ENCODE assay signal across 8 cellular contexts in the genomic region with DNA sequence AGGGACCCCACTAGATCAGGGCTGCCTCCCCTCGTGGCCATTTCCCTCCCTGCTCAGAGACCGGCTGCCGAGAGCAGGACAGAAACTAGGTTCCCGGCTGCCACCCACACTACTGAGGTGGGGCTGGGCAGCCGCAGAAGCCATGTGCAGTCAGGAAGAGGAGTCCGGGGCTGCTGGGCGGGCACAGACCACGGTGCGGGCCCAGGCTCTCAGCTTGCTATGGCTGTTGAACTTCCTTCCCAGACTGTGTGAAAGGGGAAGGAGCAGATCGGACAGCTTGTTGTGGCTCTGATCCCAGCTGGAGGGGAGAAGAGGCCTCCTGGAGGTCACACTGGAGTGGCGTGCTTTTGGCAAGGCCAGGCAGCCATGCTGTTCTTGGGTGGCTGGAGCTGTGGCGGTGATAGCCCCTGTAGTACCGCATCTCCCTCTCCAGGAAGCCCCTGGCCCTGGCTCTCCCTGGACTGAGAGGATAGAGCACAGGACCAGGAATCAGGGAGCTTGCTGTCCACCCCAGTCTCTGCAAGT. TPM values are rescaled to one million over a fixed set of nuclear protein-coding genes. Genes with fewer than 3 reads are reported as not detected.
DNase-seq lines count a peak whose midpoint lies in the region; ATAC-seq, FAIRE-seq and TF ChIP-seq lines count a peak whose summit lies in the region.

No MANE protein-coding gene starts in this region.

- peak overlapping the region; percentile 11 for H2AFZ ChIP-seq in GM12878 (ENCODE audit: control insufficient read depth, low read depth, low read length)

- peak overlapping the region; percentile 77 for H3K4me2 ChIP-seq in GM12878 (ENCODE audit: control insufficient read depth, insufficient read depth)

- no peak for TF ChIP-seq CTCF in GM12878 (IDR thresholded peaks at IDR 0.05 in 2 of 3, conservative IDR thresholded peaks at IDR 0.05 in 1 of 3; ENCODE audit: control insufficient read depth in 2 of 3, extremely low read depth in 1 of 3, insufficient read depth in 1 of 3, low read depth in 3 of 3, low read length in 3 of 3)
- no peak for TF ChIP-seq CTCF in transverse colon (IDR thresholded peaks at IDR 0.05)

- BruUV-seq in GM12878 (replicated peaks; lab: Mats Ljungman, UMichigan), result no TSS peak

- no peaks in the 10 kb centered on the region for H3K9me3 ChIP-seq in KOPT-K1 (ENCODE audit: insufficient read depth, low read length, poor library complexity, severe bottlenecking)
- H3K9me3 ChIP-seq in GM12878 (replicated peaks; ENCODE audit: control insufficient read depth, insufficient read depth, low read length), result no peaks in the 10 kb centered on the region
- H3K9me3 ChIP-seq in transverse colon, result no peaks in the 10 kb centered on the region

- peak; percentile 90 for DNase-seq in CD1c-positive myeloid dendritic cell (ENCODE audit: extremely low spot score)
- no peak for DNase-seq in GM12878 (ENCODE audit: low read depth, low spot score)
- DNase-seq in medulla oblongata (ENCODE audit: extremely low spot score), result peak; percentile 70
- DNase-seq in transverse colon, result peak; percentile 29
- no peak for DNase-seq in HPDE6-E6E7 (ENCODE audit: extremely low spot score)

- POLR2A ChIA-PET in GM12878 (lab: Charles Lee), result no interaction called here

- peaks cover 61% of the 10 kb centered on the region for H3K79me2 ChIP-seq in GM12878 (ENCODE audit: control insufficient read depth, insufficient read depth, low read length)

- H3K4me3 ChIP-seq in GM12878 (peak overlapping the region; percentile 54; the same call in 1 of the 2 replicates), transverse colon (no peak overlapping the region)

- no peak for TF ChIP-seq RAD21 in GM12878 (IDR thresholded peaks at IDR 0.05; ENCODE audit: insufficient read depth, low read depth, low read length)

- intact Hi-C loops in GM12878 (cut with micrococcal nuclease; ENCODE audit: unreplicated experiment) (no loop called here), transverse colon (cut with DNase I; ENCODE audit: low total_unique reads) (no loop called here)

- SMC1A ChIA-PET in GM12878 (lab: Charles Lee; ENCODE audit: uncharacterized antibody, unreplicated experiment), result interaction anchor here (2.3 kb wide), 1 partner anchor 11 kb away, joined by 8 read pairs; no protein-coding TSS in a partner anchor

- H3K27ac ChIP-seq in KOPT-K1 (ENCODE audit: low read depth, low read length, poor library complexity, severe bottlenecking) (peak overlapping the region; percentile 21), GM12878 (ENCODE audit: control insufficient read depth, insufficient read depth) (peak overlapping the region; percentile 4; the same call in 1 of the 2 replicates), transverse colon (peak overlapping the region; percentile 52 to 83 (median 58))

- ATAC-seq in GM12878 (peak; percentile 68), HG03439 (IDR thresholded peaks at IDR 0.05; ENCODE audit: unreplicated experiment) (no peak), HG02981 (IDR thresholded peaks at IDR 0.05; ENCODE audit: unreplicated experiment) (no peak)

- FAIRE-seq in GM12878 (lab: Jason Lieb, UNC), result no peak

- no peaks in the 10 kb centered on the region for H3K27me3 ChIP-seq in GM12878 (replicated peaks in 1 of 2; ENCODE audit: control insufficient read depth in 2 of 2, insufficient read depth in 2 of 2, low read length in 1 of 2)
- no peaks in the 10 kb centered on the region for H3K27me3 ChIP-seq in transverse colon

- H3K4me1 ChIP-seq in GM12878 (ENCODE audit: control insufficient read depth, insufficient read depth, low read length) (peaks cover 15% of the 10 kb centered on the region), transverse colon (peaks cover 47 to 82% (median 53%) of the 10 kb centered on the region in 4 donors)

- CTCF ChIA-PET in GM12878 (lab: Yijun Ruan, JAX), result no interaction called here

- WGBS in GM12878 (ENCODE audit: insufficient coverage, insufficient replicate concordance, low lambda C conversion rate, missing lambda C conversion rate), result 10% methylated on average over 13 of the region's 13 CpGs
- WGBS in transverse colon (ENCODE audit: low coverage in 1 of 2), 2 donors, result 69% methylated on average over 13 of the region's 13 CpGs; no CpG with 5 or more reads in 1 of the 2 donors

- H4K20me1 ChIP-seq in GM12878 (ENCODE audit: control insufficient read depth, insufficient read depth), result no peaks in the 10 kb centered on the region; the same call in 1 of the 2 replicates

- H3K9ac ChIP-seq in GM12878 (ENCODE audit: control insufficient read depth, insufficient read depth, low read length), result peak overlapping the region; percentile 35; the same call in 1 of the 2 replicates

- TF ChIP-seq POLR2A in GM12878 (IDR thresholded peaks at IDR 0.05; ENCODE audit: low read depth, low read length) (no peak), transverse colon (IDR thresholded peaks at IDR 0.05) (no peak)

- RAD21 ChIA-PET in GM12878 (lab: Charles Lee; ENCODE audit: unreplicated experiment), result no interaction called here

- TF ChIP-seq EP300 in GM12878 (IDR thresholded peaks at IDR 0.05; ENCODE audit: borderline replicate concordance in 1 of 2, control insufficient read depth in 1 of 2, low read depth in 2 of 2, low read length in 2 of 2) (no peak), transverse colon (IDR thresholded peaks at IDR 0.05; ENCODE audit: low read depth) (no peak)

- peaks cover 16% of the 10 kb centered on the region; the same call in 1 of the 2 replicates for H3K36me3 ChIP-seq in KOPT-K1 (ENCODE audit: insufficient read depth, low read length)
- H3K36me3 ChIP-seq in GM12878 (ENCODE audit: control insufficient read depth in 2 of 2, insufficient read depth in 2 of 2, low read length in 1 of 2), result peaks cover 3 to 5% of the 10 kb centered on the region in 2 experiments
- H3K36me3 ChIP-seq in transverse colon, result no peaks in the 10 kb centered on the region

- in situ Hi-C loops in GM12878 (cut with MboI) (no loop called here), transverse colon (cut with MboI; ENCODE audit: low pct_ligation_motif_present in 1 of 4, low pct_unique_long_range_greater_than_20kb in 1 of 4, low sequenced_read_pairs in 3 of 4) (no loop called here)

TF ChIP-seq in GM12878, 131 proteins besides CTCF, POLR2A, EP300 and RAD21:
- no peak for TF ChIP-seq ZBED1 (IDR thresholded peaks at IDR 0.05; ENCODE audit: borderline replicate concordance)
- TF ChIP-seq KLF5 (IDR thresholded peaks at IDR 0.05; ENCODE audit: partially characterized antibody), result no peak
- no peak for TF ChIP-seq NBN (IDR thresholded peaks at IDR 0.05)
- no peak for TF ChIP-seq SUZ12 (IDR thresholded peaks at IDR 0.05; ENCODE audit: unreplicated experiment)
- 0 out of 3 replicates have a peak, but pooled peaks of 1 of the 2 experiments have one; percentile 8 for TF ChIP-seq EGR1 (IDR thresholded peaks at IDR 0.05; ENCODE audit: borderline replicate concordance in 1 of 2, low read depth in 2 of 2, low read length in 2 of 2)
- TF ChIP-seq SREBF2 (IDR thresholded peaks at IDR 0.05; ENCODE audit: low read length), result no peak
- TF ChIP-seq, protein P1, sequence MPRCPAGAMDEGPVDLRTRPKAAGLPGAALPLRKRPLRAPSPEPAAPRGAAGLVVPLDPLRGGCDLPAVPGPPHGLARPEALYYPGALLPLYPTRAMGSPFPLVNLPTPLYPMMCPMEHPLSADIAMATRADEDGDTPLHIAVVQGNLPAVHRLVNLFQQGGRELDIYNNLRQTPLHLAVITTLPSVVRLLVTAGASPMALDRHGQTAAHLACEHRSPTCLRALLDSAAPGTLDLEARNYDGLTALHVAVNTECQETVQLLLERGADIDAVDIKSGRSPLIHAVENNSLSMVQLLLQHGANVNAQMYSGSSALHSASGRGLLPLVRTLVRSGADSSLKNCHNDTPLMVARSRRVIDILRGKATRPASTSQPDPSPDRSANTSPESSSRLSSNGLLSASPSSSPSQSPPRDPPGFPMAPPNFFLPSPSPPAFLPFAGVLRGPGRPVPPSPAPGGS (IDR thresholded peaks at IDR 0.05; ENCODE audit: borderline replicate concordance, insufficient read depth, low read depth, low read length, poor library complexity, severe bottlenecking), result no peak

RNA-seq across cellular contexts. Expression of a gene that starts 56.8 kb away (rescaled TPM):
- total RNA-seq in GM12878 (2013; cell fraction: nucleolus; rRNA removed), result 34.0 and 34.9 TPM in 2 replicates
- total RNA-seq in GM12878 (2014; rRNA removed), result 51.3 and 52.9 TPM in 2 replicates
- total RNA-seq in GM12878 (2014; rRNA removed; fragmentation: Illumina TruSeq; extraction: Trizol), result 30.4 and 31.8 TPM in 2 replicates
- 66.8 and 74.0 TPM in 2 replicates for total RNA-seq in GM12878 (2021)
- 45.7 TPM for polyA plus RNA-seq in GM12878 (2011; ENCODE audit: low read depth)
- polyA plus RNA-seq in GM12878 (2011; rRNA removed), result 25.6 and 36.6 TPM in 2 replicates
- 38.0 and 43.8 TPM in 2 replicates for polyA plus RNA-seq in GM12878 (2011; cell fraction: cytosol; rRNA removed)
- 35.1 and 43.0 TPM in 2 replicates for polyA plus RNA-seq in GM12878 (2011; cell fraction: nucleus; rRNA removed)
- 64.1 and 66.2 TPM in 2 replicates for polyA plus RNA-seq in GM12878 (2012)
- 55.6 and 59.2 TPM in 2 replicates for polyA plus RNA-seq in GM12878 (2014; fragmentation: Illumina TruSeq; extraction: Trizol)
- 1 to 10 TPM; 3.4 to 6.6 TPM for polyA plus RNA-seq in GM12878 (2014; fragmentation: Nextera tagmentation; extraction: Ambion mirVana)
- 40.3 and 43.4 TPM in 2 replicates for polyA plus RNA-seq in GM12878 (2014; rRNA removed)
- 10 to 100 TPM; 75.7 to 77.3 TPM for polyA plus RNA-seq in GM12878 (2016; fragmentation: Nextera tagmentation; extraction: Ambion mirVana)
- polyA minus RNA-seq in GM12878 (2011; rRNA and poly(A)+ RNA removed), result 63.3 and 68.7 TPM in 2 replicates
- 19.8 and 22.1 TPM in 2 replicates for polyA minus RNA-seq in GM12878 (2011; cell fraction: cytosol; rRNA and poly(A)+ RNA removed)
- polyA minus RNA-seq in GM12878 (2011; cell fraction: nucleus; rRNA and poly(A)+ RNA removed), result 12.8 and 16.7 TPM in 2 replicates
- total RNA-seq in transverse colon, result 10 to 100 TPM; 27.3 to 69.9 (median 54.0) TPM

Comparison
In these comparisons a context has a peak if more than half of its experiments do, and no peak if none do; other contexts are left out.
1. DNase-seq: peak in CD1c-positive myeloid dendritic cell (single experiment), medulla oblongata (single experiment) and transverse colon (single experiment); none in GM12878 (single experiment) and HPDE6-E6E7 (single experiment).
2. H3K27ac ChIP-seq: peak in every context shown above with its lines; median percentile 58 in transverse colon; 21 in KOPT-K1; 4 in GM12878.